1 cellular context compared by ENCODE assay signal in the genomic region with DNA sequence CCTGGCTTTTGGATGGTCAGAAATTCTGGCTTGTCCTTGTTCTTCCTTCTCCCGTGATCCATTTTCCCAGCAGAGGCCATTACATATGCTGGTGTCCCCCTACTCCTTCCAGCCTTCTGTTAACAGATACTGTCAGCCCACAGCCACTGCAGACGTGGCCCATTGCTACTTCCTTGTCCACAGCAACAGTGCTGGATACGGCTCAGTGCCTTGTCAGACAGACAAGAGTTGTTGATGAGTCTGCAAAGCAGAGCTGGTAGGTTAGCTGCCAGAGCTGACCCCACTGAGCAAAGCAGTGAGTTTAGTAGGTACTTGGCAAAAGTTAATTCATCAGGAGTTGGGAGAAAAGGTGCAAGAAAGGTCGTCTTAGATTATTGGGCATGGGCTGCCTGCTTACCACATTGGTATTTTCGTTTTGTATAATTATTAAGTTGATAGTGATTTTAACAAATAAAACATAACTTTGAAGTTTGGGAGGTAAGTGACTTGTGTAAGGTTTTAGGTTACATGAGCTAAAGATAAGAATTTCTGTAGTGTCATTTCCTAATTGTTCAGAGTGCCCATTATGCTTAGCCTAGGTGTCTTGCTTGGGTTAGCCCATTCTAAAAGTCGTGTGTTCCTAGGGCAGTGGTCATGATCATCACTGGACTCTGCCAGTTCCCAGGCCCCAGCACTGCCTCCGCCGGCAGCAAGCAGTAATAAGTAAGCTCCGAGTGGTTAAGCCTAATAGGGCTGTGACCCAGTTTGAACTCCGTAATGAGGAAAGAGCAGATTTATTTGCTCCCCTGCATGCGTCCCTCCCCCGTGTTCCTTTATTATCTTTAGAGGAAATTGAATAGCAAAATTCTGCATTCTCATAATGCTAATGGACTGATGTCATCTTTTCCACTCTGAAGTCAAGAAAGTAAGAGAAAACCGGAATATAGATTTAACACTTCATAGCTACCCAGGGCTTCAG.
TF ChIP-seq lines count a peak whose summit lies in the region.

No MANE protein-coding gene starts in this region.

TF ChIP-seq in GM23338, 12 proteins besides CTCF, POLR2A, EP300 and RAD21 (continued from another document):
- TF ChIP-seq, protein P1, sequence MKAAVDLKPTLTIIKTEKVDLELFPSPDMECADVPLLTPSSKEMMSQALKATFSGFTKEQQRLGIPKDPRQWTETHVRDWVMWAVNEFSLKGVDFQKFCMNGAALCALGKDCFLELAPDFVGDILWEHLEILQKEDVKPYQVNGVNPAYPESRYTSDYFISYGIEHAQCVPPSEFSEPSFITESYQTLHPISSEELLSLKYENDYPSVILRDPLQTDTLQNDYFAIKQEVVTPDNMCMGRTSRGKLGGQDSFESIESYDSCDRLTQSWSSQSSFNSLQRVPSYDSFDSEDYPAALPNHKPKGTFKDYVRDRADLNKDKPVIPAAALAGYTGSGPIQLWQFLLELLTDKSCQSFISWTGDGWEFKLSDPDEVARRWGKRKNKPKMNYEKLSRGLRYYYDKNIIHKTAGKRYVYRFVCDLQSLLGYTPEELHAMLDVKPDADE (IDR thresholded peaks at IDR 0.05) = no peak
- no peak for TF ChIP-seq POLR2AphosphoS5 (IDR thresholded peaks at IDR 0.05; ENCODE audit: low read depth)
- TF ChIP-seq EZH2phosphoT487 (IDR thresholded peaks at IDR 0.05; ENCODE audit: unreplicated experiment) = no peak
- TF ChIP-seq, protein P2, sequence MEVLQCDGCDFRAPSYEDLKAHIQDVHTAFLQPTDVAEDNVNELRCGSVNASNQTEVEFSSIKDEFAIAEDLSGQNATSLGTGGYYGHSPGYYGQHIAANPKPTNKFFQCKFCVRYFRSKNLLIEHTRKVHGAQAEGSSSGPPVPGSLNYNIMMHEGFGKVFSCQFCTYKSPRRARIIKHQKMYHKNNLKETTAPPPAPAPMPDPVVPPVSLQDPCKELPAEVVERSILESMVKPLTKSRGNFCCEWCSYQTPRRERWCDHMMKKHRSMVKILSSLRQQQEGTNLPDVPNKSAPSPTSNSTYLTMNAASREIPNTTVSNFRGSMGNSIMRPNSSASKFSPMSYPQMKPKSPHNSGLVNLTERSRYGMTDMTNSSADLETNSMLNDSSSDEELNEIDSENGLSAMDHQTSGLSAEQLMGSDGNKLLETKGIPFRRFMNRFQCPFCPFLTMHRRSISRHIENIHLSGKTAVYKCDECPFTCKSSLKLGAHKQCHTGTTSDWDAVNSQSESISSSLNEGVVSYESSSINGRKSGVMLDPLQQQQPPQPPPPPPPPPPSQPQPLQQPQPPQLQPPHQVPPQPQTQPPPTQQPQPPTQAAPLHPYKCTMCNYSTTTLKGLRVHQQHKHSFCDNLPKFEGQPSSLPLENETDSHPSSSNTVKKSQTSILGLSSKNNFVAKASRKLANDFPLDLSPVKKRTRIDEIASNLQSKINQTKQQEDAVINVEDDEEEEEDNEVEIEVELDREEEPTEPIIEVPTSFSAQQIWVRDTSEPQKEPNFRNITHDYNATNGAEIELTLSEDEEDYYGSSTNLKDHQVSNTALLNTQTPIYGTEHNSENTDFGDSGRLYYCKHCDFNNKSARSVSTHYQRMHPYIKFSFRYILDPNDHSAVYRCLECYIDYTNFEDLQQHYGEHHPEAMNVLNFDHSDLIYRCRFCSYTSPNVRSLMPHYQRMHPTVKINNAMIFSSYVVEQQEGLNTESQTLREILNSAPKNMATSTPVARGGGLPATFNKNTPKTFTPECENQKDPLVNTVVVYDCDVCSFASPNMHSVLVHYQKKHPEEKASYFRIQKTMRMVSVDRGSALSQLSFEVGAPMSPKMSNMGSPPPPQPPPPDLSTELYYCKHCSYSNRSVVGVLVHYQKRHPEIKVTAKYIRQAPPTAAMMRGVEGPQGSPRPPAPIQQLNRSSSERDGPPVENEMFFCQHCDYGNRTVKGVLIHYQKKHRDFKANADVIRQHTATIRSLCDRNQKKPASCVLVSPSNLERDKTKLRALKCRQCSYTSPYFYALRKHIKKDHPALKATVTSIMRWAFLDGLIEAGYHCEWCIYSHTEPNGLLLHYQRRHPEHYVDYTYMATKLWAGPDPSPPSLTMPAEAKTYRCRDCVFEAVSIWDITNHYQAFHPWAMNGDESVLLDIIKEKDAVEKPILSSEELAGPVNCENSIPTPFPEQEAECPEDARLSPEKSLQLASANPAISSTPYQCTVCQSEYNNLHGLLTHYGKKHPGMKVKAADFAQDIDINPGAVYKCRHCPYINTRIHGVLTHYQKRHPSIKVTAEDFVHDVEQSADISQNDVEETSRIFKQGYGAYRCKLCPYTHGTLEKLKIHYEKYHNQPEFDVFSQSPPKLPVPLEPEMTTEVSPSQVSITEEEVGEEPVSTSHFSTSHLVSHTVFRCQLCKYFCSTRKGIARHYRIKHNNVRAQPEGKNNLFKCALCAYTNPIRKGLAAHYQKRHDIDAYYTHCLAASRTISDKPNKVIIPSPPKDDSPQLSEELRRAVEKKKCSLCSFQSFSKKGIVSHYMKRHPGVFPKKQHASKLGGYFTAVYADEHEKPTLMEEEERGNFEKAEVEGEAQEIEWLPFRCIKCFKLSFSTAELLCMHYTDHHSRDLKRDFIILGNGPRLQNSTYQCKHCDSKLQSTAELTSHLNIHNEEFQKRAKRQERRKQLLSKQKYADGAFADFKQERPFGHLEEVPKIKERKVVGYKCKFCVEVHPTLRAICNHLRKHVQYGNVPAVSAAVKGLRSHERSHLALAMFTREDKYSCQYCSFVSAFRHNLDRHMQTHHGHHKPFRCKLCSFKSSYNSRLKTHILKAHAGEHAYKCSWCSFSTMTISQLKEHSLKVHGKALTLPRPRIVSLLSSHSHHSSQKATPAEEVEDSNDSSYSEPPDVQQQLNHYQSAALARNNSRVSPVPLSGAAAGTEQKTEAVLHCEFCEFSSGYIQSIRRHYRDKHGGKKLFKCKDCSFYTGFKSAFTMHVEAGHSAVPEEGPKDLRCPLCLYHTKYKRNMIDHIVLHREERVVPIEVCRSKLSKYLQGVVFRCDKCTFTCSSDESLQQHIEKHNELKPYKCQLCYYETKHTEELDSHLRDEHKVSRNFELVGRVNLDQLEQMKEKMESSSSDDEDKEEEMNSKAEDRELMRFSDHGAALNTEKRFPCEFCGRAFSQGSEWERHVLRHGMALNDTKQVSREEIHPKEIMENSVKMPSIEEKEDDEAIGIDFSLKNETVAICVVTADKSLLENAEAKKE (CRISPR knock-in tag; IDR thresholded peaks at IDR 0.05) = no peak
- no peak for TF ChIP-seq JUNB (IDR thresholded peaks at IDR 0.05; ENCODE audit: unreplicated experiment)
- TF ChIP-seq NANOG (IDR thresholded peaks at IDR 0.05; ENCODE audit: borderline replicate concordance) = no peak
